In the genomic region with DNA sequence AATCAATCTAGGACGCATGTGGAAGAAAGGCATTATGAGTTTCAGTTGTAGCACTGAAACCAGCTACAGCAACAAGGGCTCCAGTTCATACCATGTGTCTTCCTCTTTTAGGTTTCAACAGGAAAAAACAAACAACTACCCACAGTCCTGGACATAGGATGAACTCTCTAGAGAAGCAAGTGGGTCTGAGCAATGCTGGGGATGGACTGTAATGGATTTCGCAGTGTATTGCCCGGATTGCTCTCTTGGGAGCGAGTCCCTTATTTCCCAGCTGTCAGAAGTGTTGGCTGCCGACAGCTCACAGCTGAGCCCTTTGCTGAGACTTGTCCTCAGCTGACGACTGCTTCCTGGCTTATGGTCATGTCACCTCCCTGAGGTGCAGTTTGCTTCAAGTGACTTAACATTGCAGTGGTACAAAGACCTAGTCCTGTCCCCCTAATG, we compare ENCODE assay signal across 9 cellular contexts. TPM values are rescaled to one million over a fixed set of nuclear protein-coding genes. Genes with fewer than 3 reads are reported as not detected.
DNase-seq lines count a peak whose midpoint lies in the region; ATAC-seq, FAIRE-seq and TF ChIP-seq lines count a peak whose summit lies in the region.
"Had no signal": no experiment of that assay in that cellular context is flagged by ENCODE, and none has a peak within 500 bp of the region (broad histone marks: within the 10 kb centered on the region; RNA-seq: fewer than 3 reads in every experiment).

No MANE protein-coding gene starts in this region.

- DNase-seq in AML-193 (lab: John Stamatoyannopoulos, UW) (peak; percentile 35 to 47), GM19239 (ENCODE audit: insufficient read length, low spot score) (no peak), SIG-M5 treated with dmso at 0.1 percent for 504 hours (lab: John Stamatoyannopoulos, UW; ENCODE audit: unreplicated experiment) (peak; percentile 92), colonic mucosa (no peak), occipital lobe (lab: John Stamatoyannopoulos, UW) (no peak), testis (no peak)
- DNase-seq: BE2C had no signal

- H3K27me3 ChIP-seq in colonic mucosa: no peaks in the 10 kb centered on the region
- H3K27me3 ChIP-seq in testis: no peaks in the 10 kb centered on the region
- H3K27me3 ChIP-seq: BE2C had no signal

- intact Hi-C loops in colonic mucosa (cut with DNase I) (loop anchor here (10.0 kb wide), 1 partner anchor 136 kb away; no protein-coding TSS in a partner anchor), testis (cut with DNase I; ENCODE audit: low total_unique reads) (no loop called here)

- H3K36me3 ChIP-seq in colonic mucosa (no peaks in the 10 kb centered on the region), testis (ENCODE audit: low read depth, missing control alignments) (no peaks in the 10 kb centered on the region)
- H3K36me3 ChIP-seq: BE2C had no signal

- no peak for TF ChIP-seq POLR2A in testis (IDR thresholded peaks at IDR 0.05)

- H3K9me3 ChIP-seq in colonic mucosa: no peaks in the 10 kb centered on the region
- no peaks in the 10 kb centered on the region for H3K9me3 ChIP-seq in testis
- H3K9me3 ChIP-seq: BE2C had no signal

- H3K9ac ChIP-seq in colonic mucosa (ENCODE audit: low read depth in 2 of 2, low read length in 2 of 2): no peak overlapping the region

- H3K4me1 ChIP-seq in colonic mucosa (no peaks in the 10 kb centered on the region), testis (no peaks in the 10 kb centered on the region)

- H3K27ac ChIP-seq in colonic mucosa (no peak overlapping the region), testis (no peak overlapping the region)

- TF ChIP-seq CTCF in colonic mucosa (IDR thresholded peaks at IDR 0.05) (no peak), testis (IDR thresholded peaks at IDR 0.05) (no peak)

- WGBS in testis, 2 donors: 76 to 89% methylated on average over 6 of the region's 6 CpGs

- H3K4me3 ChIP-seq in colonic mucosa (no peak overlapping the region), testis (no peak overlapping the region)

- ATAC-seq in HG03095 (IDR thresholded peaks at IDR 0.05; ENCODE audit: unreplicated experiment) (peak; percentile 63), SK-N-SH treated with all-trans-retinoic acid at 6 μM for 48 hours (no peak)

- peak; percentile 98 for FAIRE-seq in GM19239 (lab: Jason Lieb, UNC)

TF ChIP-seq in SK-N-SH treated with all-trans-retinoic acid at 6 μM for 48 hours, 23 proteins besides CTCF, POLR2A, EP300 and RAD21:
- TF ChIP-seq CSDC2 (CRISPR knock-in tag; IDR thresholded peaks at IDR 0.05) (no peak), TOX (CRISPR knock-in tag; IDR thresholded peaks at IDR 0.05; ENCODE audit: borderline replicate concordance) (no peak), ZC3H10 (CRISPR knock-in tag; IDR thresholded peaks at IDR 0.05) (no peak), ZNF8 (CRISPR knock-in tag; IDR thresholded peaks at IDR 0.05) (no peak), OSR1 (CRISPR knock-in tag; IDR thresholded peaks at IDR 0.05) (no peak), ZNF70 (CRISPR knock-in tag; IDR thresholded peaks at IDR 0.05) (no peak), ESRRG (CRISPR knock-in tag; IDR thresholded peaks at IDR 0.05) (no peak), ISL1 (CRISPR knock-in tag; IDR thresholded peaks at IDR 0.05) (no peak)
- TF ChIP-seq, protein P1, sequence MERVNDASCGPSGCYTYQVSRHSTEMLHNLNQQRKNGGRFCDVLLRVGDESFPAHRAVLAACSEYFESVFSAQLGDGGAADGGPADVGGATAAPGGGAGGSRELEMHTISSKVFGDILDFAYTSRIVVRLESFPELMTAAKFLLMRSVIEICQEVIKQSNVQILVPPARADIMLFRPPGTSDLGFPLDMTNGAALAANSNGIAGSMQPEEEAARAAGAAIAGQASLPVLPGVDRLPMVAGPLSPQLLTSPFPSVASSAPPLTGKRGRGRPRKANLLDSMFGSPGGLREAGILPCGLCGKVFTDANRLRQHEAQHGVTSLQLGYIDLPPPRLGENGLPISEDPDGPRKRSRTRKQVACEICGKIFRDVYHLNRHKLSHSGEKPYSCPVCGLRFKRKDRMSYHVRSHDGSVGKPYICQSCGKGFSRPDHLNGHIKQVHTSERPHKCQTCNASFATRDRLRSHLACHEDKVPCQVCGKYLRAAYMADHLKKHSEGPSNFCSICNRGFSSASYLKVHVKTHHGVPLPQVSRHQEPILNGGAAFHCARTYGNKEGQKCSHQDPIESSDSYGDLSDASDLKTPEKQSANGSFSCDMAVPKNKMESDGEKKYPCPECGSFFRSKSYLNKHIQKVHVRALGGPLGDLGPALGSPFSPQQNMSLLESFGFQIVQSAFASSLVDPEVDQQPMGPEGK (CRISPR knock-in tag; IDR thresholded peaks at IDR 0.05; ENCODE audit: borderline replicate concordance): no peak

RNA-seq across cellular contexts. Expression of a gene that starts 12.1 kb away (rescaled TPM):
- total RNA-seq in colonic mucosa (10 to 100 TPM; 41.2 to 42.6 TPM), occipital lobe (284 TPM), testis (100 to 1,000 TPM; 188 to 195 TPM)
- 69.8 TPM for polyA plus RNA-seq in testis (ENCODE audit: insufficient read depth, low read depth, low replicate concordance)

Comparison
In these comparisons a context has a peak if more than half of its experiments do, and no peak if none do; other contexts are left out.
1. DNase-seq: peak in AML-193 (2 of 2) and SIG-M5 treated with dmso at 0.1 percent for 504 hours (single experiment); none in GM19239 (single experiment), colonic mucosa (single experiment), occipital lobe (single experiment) and testis (single experiment).